Comparison of ENCODE assay signal across 8 cellular contexts in genomic region chr2:43141636-43142148, GRCh38.
DNase-seq lines count a peak whose midpoint lies in the region; ATAC-seq and TF ChIP-seq lines count a peak whose summit lies in the region.
"Not testable (repeated sequence)": the region's sequence is repeated elsewhere in the genome, so short reads cannot be mapped to it uniquely, and the experiment has no call there.

No MANE protein-coding gene starts in this region.

- CTCF ChIA-PET in CD4-positive, alpha-beta T cell (lab: Charles Lee): interaction anchor here (0.8 to 15.6 kb wide), 2 partner anchors 15 to 82 kb away, joined by 3 to 303 read pairs; partner anchors contain the start of gene ZFP36L2
- CTCF ChIA-PET in activated CD8-positive, alpha-beta memory T cell treated with anti-CD3 and anti-CD28 coated beads, Interleukin-2, amount 10 ng/mL, durations not matched to agents 7 days and 5 days (lab: Charles Lee): interaction anchor here (0.6 to 3.6 kb wide), 9 partner anchors 7 to 619 kb away, joined by 3 to 45 read pairs (median 16); partner anchors contain the start of gene ZFP36L2
- CTCF ChIA-PET in activated naive CD4-positive, alpha-beta T cell treated with anti-CD3 and anti-CD28 coated beads for 36 hours (lab: Charles Lee): interaction anchor here (0.7 to 2.4 kb wide), 4 partner anchors 18 to 87 kb away, joined by 3 to 9 read pairs (median 3); no protein-coding TSS in a partner anchor

- TF ChIP-seq CTCF in CD4-positive, alpha-beta T cell (IDR thresholded peaks at IDR 0.05); OCI-LY1 (IDR thresholded peaks at IDR 0.05; ENCODE audit: low read length); spleen (IDR thresholded peaks at IDR 0.05 in 8 of 11, conservative IDR thresholded peaks at IDR 0.05 in 3 of 11): not testable (repeated sequence)

- peak overlapping the region; percentile 80 for H3K27ac Mint-ChIP-seq in CD4-positive, alpha-beta T cell
- H3K27ac Mint-ChIP-seq in T-helper 2 cell treated with Interferon-gamma antibody and Interleukin-4, amounts not matched to agents 5 μg/mL and 100 μg/mL, for 36 hours: peak overlapping the region; percentile 63
- H3K27ac Mint-ChIP-seq in activated CD8-positive, alpha-beta memory T cell treated with anti-CD3 and anti-CD28 coated beads, Interleukin-2, amount 10 ng/mL, durations not matched to agents 7 days and 5 days: peak overlapping the region; percentile 67
- H3K27ac Mint-ChIP-seq in activated naive CD4-positive, alpha-beta T cell treated with anti-CD3 and anti-CD28 coated beads for 36 hours: not testable (repeated sequence)
- peak overlapping the region; percentile 83 for H3K27ac Mint-ChIP-seq in central memory CD8-positive, alpha-beta T cell (ENCODE audit: low read depth)
- H3K27ac Mint-ChIP-seq in memory B cell: peak overlapping the region; percentile 76

- not testable (repeated sequence) for H3K27ac ChIP-seq in CD4-positive, alpha-beta T cell (ENCODE audit: low read depth, low read length)
- H3K27ac ChIP-seq in OCI-LY1 (ENCODE audit: low read depth, low read length, poor library complexity, severe bottlenecking): peak overlapping the region; percentile 53
- H3K27ac ChIP-seq in spleen: peak overlapping the region in 4 of 8 donors; percentile 49 to 99 (median 98)

- H3K9ac ChIP-seq in OCI-LY1 (ENCODE audit: low read length): not testable (repeated sequence)

- H4K20me1 ChIP-seq in OCI-LY1 (ENCODE audit: insufficient read depth, low read length): not testable (repeated sequence)

- not testable (repeated sequence) for H3K9me3 ChIP-seq in CD4-positive, alpha-beta T cell (ENCODE audit: control insufficient read depth, low read length); OCI-LY1 (ENCODE audit: low read length); spleen

- not testable (repeated sequence) for ATAC-seq in CD4-positive, alpha-beta T cell (ENCODE audit: poor library complexity); activated CD8-positive, alpha-beta memory T cell treated with anti-CD3 and anti-CD28 coated beads, Interleukin-2, amount 10 ng/mL, durations not matched to agents 7 days and 5 days; central memory CD8-positive, alpha-beta T cell (replicated peaks; ENCODE audit: extremely low read depth, poor library complexity, severe bottlenecking)
- ATAC-seq in memory B cell (ENCODE audit: low read depth): peak; percentile 81

- POLR2A ChIA-PET in CD4-positive, alpha-beta T cell (lab: Charles Lee): interaction anchor here (1.0 to 32.8 kb wide), 4 partner anchors 8 to 79 kb away, joined by 3 to 1478 read pairs (median 8); partner anchors contain the start of gene ZFP36L2

- H3K9me2 ChIP-seq in OCI-LY1 (ENCODE audit: low read depth, low read length): not testable (repeated sequence)

- not testable (repeated sequence) for DNase-seq in CD4-positive, alpha-beta T cell; T-helper 2 cell treated with Interferon-gamma antibody and Interleukin-4, amounts not matched to agents 5 μg/mL and 100 μg/mL, for 36 hours (ENCODE audit: low spot score); activated CD8-positive, alpha-beta memory T cell treated with anti-CD3 and anti-CD28 coated beads, Interleukin-2, amount 10 ng/mL, durations not matched to agents 7 days and 5 days; activated naive CD4-positive, alpha-beta T cell treated with anti-CD3 and anti-CD28 coated beads for 36 hours; central memory CD8-positive, alpha-beta T cell (ENCODE audit: low spot score in 2 of 2); memory B cell (ENCODE audit: low spot score in 2 of 2)
- peak; percentile 43 for DNase-seq in spleen

- 64 to 87% (median 85%) methylated on average over 7 of the region's 7 CpGs for WGBS in spleen, 5 donors

- H3K4me1 Mint-ChIP-seq in CD4-positive, alpha-beta T cell (ENCODE audit: low read depth): peaks cover 71% of the 10 kb centered on the region
- peaks cover 50% of the 10 kb centered on the region for H3K4me1 Mint-ChIP-seq in T-helper 2 cell treated with Interferon-gamma antibody and Interleukin-4, amounts not matched to agents 5 μg/mL and 100 μg/mL, for 36 hours (ENCODE audit: low read depth)
- peaks cover 50% of the 10 kb centered on the region for H3K4me1 Mint-ChIP-seq in activated CD8-positive, alpha-beta memory T cell treated with anti-CD3 and anti-CD28 coated beads, Interleukin-2, amount 10 ng/mL, durations not matched to agents 7 days and 5 days
- peaks cover 73% of the 10 kb centered on the region for H3K4me1 Mint-ChIP-seq in activated naive CD4-positive, alpha-beta T cell treated with anti-CD3 and anti-CD28 coated beads for 36 hours (ENCODE audit: low read depth)
- H3K4me1 Mint-ChIP-seq in central memory CD8-positive, alpha-beta T cell: peaks cover 58% of the 10 kb centered on the region
- peaks cover 28% of the 10 kb centered on the region for H3K4me1 Mint-ChIP-seq in memory B cell

- not testable (repeated sequence) for H3K27me3 ChIP-seq in CD4-positive, alpha-beta T cell (ENCODE audit: control insufficient read depth, insufficient read depth, low read length); OCI-LY1 (ENCODE audit: insufficient read depth, low read length); spleen (replicated peaks in 1 of 7)

- not testable (repeated sequence) for H3K9me3 Mint-ChIP-seq in CD4-positive, alpha-beta T cell; T-helper 2 cell treated with Interferon-gamma antibody and Interleukin-4, amounts not matched to agents 5 μg/mL and 100 μg/mL, for 36 hours; activated CD8-positive, alpha-beta memory T cell treated with anti-CD3 and anti-CD28 coated beads, Interleukin-2, amount 10 ng/mL, durations not matched to agents 7 days and 5 days (ENCODE audit: low read depth); activated naive CD4-positive, alpha-beta T cell treated with anti-CD3 and anti-CD28 coated beads for 36 hours; central memory CD8-positive, alpha-beta T cell; memory B cell

- not testable (repeated sequence) for H3K4me2 ChIP-seq in OCI-LY1 (ENCODE audit: low read length)

- intact Hi-C loops in CD4-positive, alpha-beta T cell (cut with DNase I, micrococcal nuclease); activated naive CD4-positive, alpha-beta T cell treated with anti-CD3 and anti-CD28 coated beads for 36 hours (cut with micrococcal nuclease); spleen (cut with DNase I; ENCODE audit: low total_unique reads): not testable (repeated sequence)

- not testable (repeated sequence) for H3K4me3 ChIP-seq in OCI-LY1 (ENCODE audit: low read depth, low read length, poor library complexity, severe bottlenecking)
- H3K4me3 ChIP-seq in spleen: peak overlapping the region in 1 of 8 donors; percentile 6

- not testable (repeated sequence) for H3F3A ChIP-seq in OCI-LY1 (ENCODE audit: insufficient read depth, low read length)

- peaks cover 40% of the 10 kb centered on the region for H3K4me1 ChIP-seq in OCI-LY1 (ENCODE audit: insufficient read depth, low read length, severe bottlenecking)
- H3K4me1 ChIP-seq in spleen: peaks cover 20 to 95% (median 50%) of the 10 kb centered on the region in 6 donors

- H3K79me2 ChIP-seq in OCI-LY1 (ENCODE audit: insufficient read depth, low read length): not testable (repeated sequence)

- H3K36me3 Mint-ChIP-seq in CD4-positive, alpha-beta T cell (ENCODE audit: low read depth); activated naive CD4-positive, alpha-beta T cell treated with anti-CD3 and anti-CD28 coated beads for 36 hours (ENCODE audit: low read depth); central memory CD8-positive, alpha-beta T cell (ENCODE audit: insufficient read depth); memory B cell: not testable (repeated sequence)
- H3K36me3 Mint-ChIP-seq in T-helper 2 cell treated with Interferon-gamma antibody and Interleukin-4, amounts not matched to agents 5 μg/mL and 100 μg/mL, for 36 hours (ENCODE audit: low read depth): peaks cover 19% of the 10 kb centered on the region
- peaks cover 12% of the 10 kb centered on the region for H3K36me3 Mint-ChIP-seq in activated CD8-positive, alpha-beta memory T cell treated with anti-CD3 and anti-CD28 coated beads, Interleukin-2, amount 10 ng/mL, durations not matched to agents 7 days and 5 days

- not testable (repeated sequence) for H2AFZ ChIP-seq in OCI-LY1 (ENCODE audit: low read length)

- H3K4me3 Mint-ChIP-seq in CD4-positive, alpha-beta T cell; memory B cell: not testable (repeated sequence)
- H3K4me3 Mint-ChIP-seq in T-helper 2 cell treated with Interferon-gamma antibody and Interleukin-4, amounts not matched to agents 5 μg/mL and 100 μg/mL, for 36 hours: peak overlapping the region; percentile 64
- H3K4me3 Mint-ChIP-seq in activated CD8-positive, alpha-beta memory T cell treated with anti-CD3 and anti-CD28 coated beads, Interleukin-2, amount 10 ng/mL, durations not matched to agents 7 days and 5 days: peak overlapping the region; percentile 70
- peak overlapping the region; percentile 75 for H3K4me3 Mint-ChIP-seq in activated naive CD4-positive, alpha-beta T cell treated with anti-CD3 and anti-CD28 coated beads for 36 hours
- H3K4me3 Mint-ChIP-seq in central memory CD8-positive, alpha-beta T cell: peak overlapping the region; percentile 69

- H3K27me3 Mint-ChIP-seq in CD4-positive, alpha-beta T cell; T-helper 2 cell treated with Interferon-gamma antibody and Interleukin-4, amounts not matched to agents 5 μg/mL and 100 μg/mL, for 36 hours (ENCODE audit: low read depth); activated CD8-positive, alpha-beta memory T cell treated with anti-CD3 and anti-CD28 coated beads, Interleukin-2, amount 10 ng/mL, durations not matched to agents 7 days and 5 days; activated naive CD4-positive, alpha-beta T cell treated with anti-CD3 and anti-CD28 coated beads for 36 hours (ENCODE audit: low read depth); central memory CD8-positive, alpha-beta T cell; memory B cell: not testable (repeated sequence)

- H3K36me3 ChIP-seq in OCI-LY1 (ENCODE audit: insufficient read depth, low read length); spleen: not testable (repeated sequence)

- not testable (repeated sequence) for TF ChIP-seq POLR2A in spleen (IDR thresholded peaks at IDR 0.05)
